Comparison of ENCODE assay signal across 2 cellular contexts in genomic region chr7:19116121-19117080, GRCh38.
TF ChIP-seq lines count a peak whose summit lies in the region.

No MANE protein-coding gene starts in this region.

TF ChIP-seq in SK-N-SH, 30 proteins besides CTCF, POLR2A, EP300 and RAD21 (continued from another document):
- TF ChIP-seq, protein P1, sequence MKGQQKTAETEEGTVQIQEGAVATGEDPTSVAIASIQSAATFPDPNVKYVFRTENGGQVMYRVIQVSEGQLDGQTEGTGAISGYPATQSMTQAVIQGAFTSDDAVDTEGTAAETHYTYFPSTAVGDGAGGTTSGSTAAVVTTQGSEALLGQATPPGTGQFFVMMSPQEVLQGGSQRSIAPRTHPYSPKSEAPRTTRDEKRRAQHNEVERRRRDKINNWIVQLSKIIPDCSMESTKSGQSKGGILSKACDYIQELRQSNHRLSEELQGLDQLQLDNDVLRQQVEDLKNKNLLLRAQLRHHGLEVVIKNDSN (IDR thresholded peaks at IDR 0.05; ENCODE audit: borderline replicate concordance, low read depth), result no peak
- TF ChIP-seq CHD2 (IDR thresholded peaks at IDR 0.05; ENCODE audit: low read length, partially characterized antibody) (no peak), YY1 (IDR thresholded peaks at IDR 0.05; ENCODE audit: low read depth) (no peak), GABPA (IDR thresholded peaks at IDR 0.05; ENCODE audit: low read depth) (no peak), FOSL2 (IDR thresholded peaks at IDR 0.05; ENCODE audit: borderline replicate concordance, low read depth) (no peak), RXRA (IDR thresholded peaks at IDR 0.05; ENCODE audit: borderline replicate concordance, low read depth) (no peak), USF2 (IDR thresholded peaks at IDR 0.05; ENCODE audit: borderline replicate concordance, low read depth, low read length) (no peak)

TF ChIP-seq in SK-N-SH treated with all-trans-retinoic acid at 6 μM for 48 hours, 23 proteins besides CTCF, POLR2A, EP300 and RAD21 (continued from another document):
- TF ChIP-seq TSHZ2 (CRISPR knock-in tag; IDR thresholded peaks at IDR 0.05) (no peak), OSR1 (CRISPR knock-in tag; IDR thresholded peaks at IDR 0.05) (no peak), RARB (CRISPR knock-in tag; IDR thresholded peaks at IDR 0.05) (no peak), ARNTL (CRISPR knock-in tag; IDR thresholded peaks at IDR 0.05; ENCODE audit: borderline replicate concordance, low read depth) (no peak), ISL1 (CRISPR knock-in tag; IDR thresholded peaks at IDR 0.05) (no peak), ZFP30 (CRISPR knock-in tag; IDR thresholded peaks at IDR 0.05) (no peak), ZNF565 (CRISPR knock-in tag; conservative IDR thresholded peaks at IDR 0.05; ENCODE audit: low read depth) (no peak), PPARA (CRISPR knock-in tag; IDR thresholded peaks at IDR 0.05; ENCODE audit: borderline replicate concordance) (no peak), POU6F1 (CRISPR knock-in tag; IDR thresholded peaks at IDR 0.05; ENCODE audit: borderline replicate concordance, low read depth) (no peak)
